Comparison of ENCODE assay signal across 1 cellular context in genomic region chr5:180072256-180072548, GRCh38.
TF ChIP-seq lines count a peak whose summit lies in the region.

No MANE protein-coding gene starts in this region.

TF ChIP-seq in HepG2, 621 proteins besides CTCF, POLR2A, EP300 and RAD21 (continued from another document and continues in another):
- TF ChIP-seq, protein P1, sequence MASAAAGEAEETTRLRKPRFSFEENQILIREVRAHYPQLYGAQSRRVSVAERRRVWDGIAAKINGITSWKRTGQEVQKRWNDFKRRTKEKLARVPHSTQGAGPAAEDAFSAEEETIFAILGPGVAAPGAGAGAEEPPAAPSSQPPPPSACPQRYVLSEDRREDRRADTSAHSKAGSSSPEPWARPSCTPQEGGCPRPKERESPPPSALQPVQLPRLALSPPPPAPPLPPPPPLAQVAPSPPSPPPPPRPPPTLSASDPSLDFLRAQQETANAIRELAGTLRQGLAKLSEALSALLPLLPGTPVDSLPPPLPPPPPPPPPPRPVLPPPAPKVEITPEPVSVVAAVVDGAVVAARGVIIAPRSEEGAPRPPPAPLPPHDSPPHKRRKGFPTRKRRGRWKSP (CRISPR knock-in tag; IDR thresholded peaks at IDR 0.05) = peak; percentile 88; the same call in 1 of the 2 replicates
- TF ChIP-seq, protein P2, sequence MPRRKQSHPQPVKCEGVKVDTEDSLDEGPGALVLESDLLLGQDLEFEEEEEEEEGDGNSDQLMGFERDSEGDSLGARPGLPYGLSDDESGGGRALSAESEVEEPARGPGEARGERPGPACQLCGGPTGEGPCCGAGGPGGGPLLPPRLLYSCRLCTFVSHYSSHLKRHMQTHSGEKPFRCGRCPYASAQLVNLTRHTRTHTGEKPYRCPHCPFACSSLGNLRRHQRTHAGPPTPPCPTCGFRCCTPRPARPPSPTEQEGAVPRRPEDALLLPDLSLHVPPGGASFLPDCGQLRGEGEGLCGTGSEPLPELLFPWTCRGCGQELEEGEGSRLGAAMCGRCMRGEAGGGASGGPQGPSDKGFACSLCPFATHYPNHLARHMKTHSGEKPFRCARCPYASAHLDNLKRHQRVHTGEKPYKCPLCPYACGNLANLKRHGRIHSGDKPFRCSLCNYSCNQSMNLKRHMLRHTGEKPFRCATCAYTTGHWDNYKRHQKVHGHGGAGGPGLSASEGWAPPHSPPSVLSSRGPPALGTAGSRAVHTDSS (CRISPR knock-in tag; conservative IDR thresholded peaks at IDR 0.05) = no peak
- TF ChIP-seq ATF3 (CRISPR knock-in tag; IDR thresholded peaks at IDR 0.05) = no peak
- no peak for TF ChIP-seq HOXD1 (CRISPR knock-in tag; IDR thresholded peaks at IDR 0.05)
- peak; percentile 2; the same call in 1 of the 2 replicates for TF ChIP-seq KDM5A (IDR thresholded peaks at IDR 0.05; ENCODE audit: borderline replicate concordance, low read length)
- TF ChIP-seq ZMYM2 (CRISPR knock-in tag; IDR thresholded peaks at IDR 0.05) = peak; percentile 67; the same call in 1 of the 2 replicates
- TF ChIP-seq ZNF567 (CRISPR knock-in tag; IDR thresholded peaks at IDR 0.05; ENCODE audit: borderline replicate concordance) = 0 out of 2 replicates have a peak, but pooled peaks have one; percentile 94
- 0 out of 2 replicates have a peak, but pooled peaks have one; percentile 90 for TF ChIP-seq FLYWCH1 (CRISPR knock-in tag; IDR thresholded peaks at IDR 0.05)
- no peak for TF ChIP-seq SOX6 (IDR thresholded peaks at IDR 0.05)
- peak; percentile 35; the same call in 1 of the 2 replicates for TF ChIP-seq SOX6 (CRISPR knock-in tag; IDR thresholded peaks at IDR 0.05)
- TF ChIP-seq MYNN (CRISPR knock-in tag; IDR thresholded peaks at IDR 0.05; ENCODE audit: low read depth) = peak; percentile 63; the same call in 1 of the 2 replicates
- TF ChIP-seq ATF2 (CRISPR knock-in tag; IDR thresholded peaks at IDR 0.05) = 0 out of 2 replicates have a peak, but pooled peaks have one; percentile 84
- 0 out of 2 replicates have a peak, but pooled peaks have one; percentile 94 for TF ChIP-seq ZNF484 (CRISPR knock-in tag; IDR thresholded peaks at IDR 0.05; ENCODE audit: borderline replicate concordance, low read depth)
- 0 out of 2 replicates have a peak, but pooled peaks have one; percentile 48 for TF ChIP-seq HMG20B (CRISPR knock-in tag; conservative IDR thresholded peaks at IDR 0.05)
- no peak for TF ChIP-seq MAZ (IDR thresholded peaks at IDR 0.05; ENCODE audit: borderline replicate concordance, low read depth, low read length)
- TF ChIP-seq MAZ (CRISPR knock-in tag; IDR thresholded peaks at IDR 0.05; ENCODE audit: low read depth) = no peak
- TF ChIP-seq ZNF772 (CRISPR knock-in tag; IDR thresholded peaks at IDR 0.05) = no peak
- TF ChIP-seq, protein P3, sequence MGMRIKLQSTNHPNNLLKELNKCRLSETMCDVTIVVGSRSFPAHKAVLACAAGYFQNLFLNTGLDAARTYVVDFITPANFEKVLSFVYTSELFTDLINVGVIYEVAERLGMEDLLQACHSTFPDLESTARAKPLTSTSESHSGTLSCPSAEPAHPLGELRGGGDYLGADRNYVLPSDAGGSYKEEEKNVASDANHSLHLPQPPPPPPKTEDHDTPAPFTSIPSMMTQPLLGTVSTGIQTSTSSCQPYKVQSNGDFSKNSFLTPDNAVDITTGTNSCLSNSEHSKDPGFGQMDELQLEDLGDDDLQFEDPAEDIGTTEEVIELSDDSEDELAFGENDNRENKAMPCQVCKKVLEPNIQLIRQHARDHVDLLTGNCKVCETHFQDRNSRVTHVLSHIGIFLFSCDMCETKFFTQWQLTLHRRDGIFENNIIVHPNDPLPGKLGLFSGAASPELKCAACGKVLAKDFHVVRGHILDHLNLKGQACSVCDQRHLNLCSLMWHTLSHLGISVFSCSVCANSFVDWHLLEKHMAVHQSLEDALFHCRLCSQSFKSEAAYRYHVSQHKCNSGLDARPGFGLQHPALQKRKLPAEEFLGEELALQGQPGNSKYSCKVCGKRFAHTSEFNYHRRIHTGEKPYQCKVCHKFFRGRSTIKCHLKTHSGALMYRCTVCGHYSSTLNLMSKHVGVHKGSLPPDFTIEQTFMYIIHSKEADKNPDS (CRISPR knock-in tag; IDR thresholded peaks at IDR 0.05) = 0 out of 2 replicates have a peak, but pooled peaks have one; percentile 11
- 0 out of 2 replicates have a peak, but pooled peaks have one; percentile 85 for TF ChIP-seq ZNF296 (CRISPR knock-in tag; conservative IDR thresholded peaks at IDR 0.05)
- TF ChIP-seq NFIB (CRISPR knock-in tag; IDR thresholded peaks at IDR 0.05; ENCODE audit: borderline replicate concordance) = 0 out of 2 replicates have a peak, but pooled peaks have one; percentile 37
- TF ChIP-seq KAT2B (IDR thresholded peaks at IDR 0.05; ENCODE audit: borderline replicate concordance, low read depth, low read length) = no peak
- 0 out of 2 replicates have a peak, but pooled peaks have one; percentile 6 for TF ChIP-seq PATZ1 (CRISPR knock-in tag; IDR thresholded peaks at IDR 0.05)
- peak; percentile 95 for TF ChIP-seq ZNF703 (CRISPR knock-in tag; IDR thresholded peaks at IDR 0.05; ENCODE audit: borderline replicate concordance)
- no peak; the same call in 1 of the 2 replicates for TF ChIP-seq TGIF2 (CRISPR knock-in tag; IDR thresholded peaks at IDR 0.05)
- peak; percentile 54; the same call in 1 of the 2 replicates for TF ChIP-seq NFYC (CRISPR knock-in tag; IDR thresholded peaks at IDR 0.05)
- TF ChIP-seq ZNF646 (CRISPR knock-in tag; IDR thresholded peaks at IDR 0.05) = no peak
- peak; percentile 95 for TF ChIP-seq ZNF501 (CRISPR knock-in tag; IDR thresholded peaks at IDR 0.05)
- no peak for TF ChIP-seq KDM4B (CRISPR knock-in tag; IDR thresholded peaks at IDR 0.05)
- TF ChIP-seq MIXL1 (CRISPR knock-in tag; IDR thresholded peaks at IDR 0.05) = no peak
- TF ChIP-seq ZSCAN5A (CRISPR knock-in tag; IDR thresholded peaks at IDR 0.05; ENCODE audit: borderline replicate concordance) = peak; percentile 98; the same call in 1 of the 2 replicates
- TF ChIP-seq XRCC5 (optimal IDR thresholded peaks at IDR 0.05; ENCODE audit: low read length) = peak; percentile 10
- no peak for TF ChIP-seq ZFP90 (CRISPR knock-in tag; IDR thresholded peaks at IDR 0.05; ENCODE audit: borderline replicate concordance)
- peak; percentile 64; the same call in 1 of the 2 replicates for TF ChIP-seq KDM2A (CRISPR knock-in tag; IDR thresholded peaks at IDR 0.05; ENCODE audit: borderline replicate concordance, low read depth)
- peak; percentile 54; the same call in 1 of the 2 replicates for TF ChIP-seq ZBTB3 (CRISPR knock-in tag; IDR thresholded peaks at IDR 0.05; ENCODE audit: borderline replicate concordance, low read depth)
- 0 out of 2 replicates have a peak, but pooled peaks have one; percentile 80 for TF ChIP-seq ZSCAN30 (CRISPR knock-in tag; IDR thresholded peaks at IDR 0.05)
- peak; percentile 85; the same call in 1 of the 2 replicates for TF ChIP-seq ZNF234 (CRISPR knock-in tag; conservative IDR thresholded peaks at IDR 0.05)
- peak; percentile 82; the same call in 1 of the 2 replicates for TF ChIP-seq RXRA (CRISPR knock-in tag; IDR thresholded peaks at IDR 0.05)
- peak; percentile 88; the same call in 1 of the 2 replicates for TF ChIP-seq HIVEP1 (CRISPR knock-in tag; IDR thresholded peaks at IDR 0.05)
- TF ChIP-seq DBP (CRISPR knock-in tag; IDR thresholded peaks at IDR 0.05; ENCODE audit: not compliant biosample characterization) = peak; percentile 96
- TF ChIP-seq ZFAT (CRISPR knock-in tag; conservative IDR thresholded peaks at IDR 0.05) = peak; percentile 92; the same call in 1 of the 2 replicates
- peak; percentile 68 for TF ChIP-seq ZNF317 (CRISPR knock-in tag; IDR thresholded peaks at IDR 0.05)
- TF ChIP-seq KDM3A (CRISPR knock-in tag; IDR thresholded peaks at IDR 0.05; ENCODE audit: low read depth) = 0 out of 2 replicates have a peak, but pooled peaks have one; percentile 94
- peak; percentile 58; the same call in 1 of the 2 replicates for TF ChIP-seq KDM1A (CRISPR knock-in tag; IDR thresholded peaks at IDR 0.05)
- TF ChIP-seq MEF2D (CRISPR knock-in tag; IDR thresholded peaks at IDR 0.05) = peak; percentile 93
